ENCODE assay signal across 9 cellular contexts in the genomic region with DNA sequence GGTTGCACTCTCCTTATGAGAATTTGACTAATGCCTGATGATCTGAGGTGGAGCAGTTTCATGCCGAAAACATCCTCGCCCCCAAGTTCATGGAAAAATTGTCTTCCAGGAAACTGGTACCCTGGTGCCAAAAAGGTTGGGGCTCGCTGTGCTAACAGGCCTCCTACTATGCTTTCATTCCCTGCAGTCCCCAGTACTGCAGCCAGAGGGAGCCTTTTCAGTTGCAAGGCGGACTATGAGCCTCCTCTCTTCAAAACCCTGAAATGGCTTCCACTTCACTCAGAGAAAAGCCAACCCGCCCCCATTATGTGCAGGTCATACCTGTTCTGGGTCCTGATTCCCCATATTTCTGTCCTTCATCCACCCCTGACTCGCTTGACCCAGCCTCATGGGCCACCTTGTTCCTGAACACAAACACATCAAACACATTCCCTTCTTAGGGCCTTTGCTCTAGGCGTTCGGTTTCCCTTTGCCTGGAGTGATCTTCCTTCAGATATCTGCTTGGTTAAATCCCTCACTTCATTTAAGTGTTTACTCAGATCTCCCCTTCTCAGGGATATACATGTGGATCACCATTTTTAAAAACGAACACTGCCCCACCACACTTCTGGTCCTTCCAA.
A peak's percentile ranks its signal among the peaks of the same experiment; 100 is the strongest.
DNase-seq lines count a peak whose midpoint lies in the region; ATAC-seq and TF ChIP-seq lines count a peak whose summit lies in the region.
"Had no signal": no experiment of that assay in that cellular context is flagged by ENCODE, and none has a peak within 500 bp of the region (broad histone marks: within the 10 kb centered on the region; RNA-seq: fewer than 3 reads in every experiment).

No MANE protein-coding gene starts in this region.

- DNase-seq in left ventricle myocardium inferior (no peak), right cardiac atrium (no peak), SJCRH30 (peak; percentile 5 to 32), fibroblast of villous mesenchyme (ENCODE audit: low read depth) (no peak), dedifferentiated amniotic fluid mesenchymal stem cell (ENCODE audit: extremely low spot score) (no peak), OCI-M2 (lab: John Stamatoyannopoulos, UW; ENCODE audit: unreplicated experiment) (no peak), NCI-H345 treated with DMSO at 0.1 percent for 48 hours (lab: John Stamatoyannopoulos, UW; ENCODE audit: unreplicated experiment) (no peak)
- DNase-seq: nucleus accumbens had no signal

- H3K4me3 ChIP-seq in left ventricle myocardium inferior (no peak overlapping the region), right cardiac atrium (ENCODE audit: low read length) (no peak overlapping the region), SJCRH30 (no peak overlapping the region), fibroblast of villous mesenchyme (ENCODE audit: low read depth, low read length) (no peak overlapping the region)

- WGBS in right cardiac atrium, result 96% methylated on average over 9 of the region's 9 CpGs

- TF ChIP-seq CTCF in left ventricle myocardium inferior (IDR thresholded peaks at IDR 0.05; ENCODE audit: borderline replicate concordance) (peak; percentile 50), fibroblast of villous mesenchyme (IDR thresholded peaks at IDR 0.05; ENCODE audit: insufficient read depth, low read depth, low read length) (peak; percentile 58)

- H3K27ac ChIP-seq in left ventricle myocardium inferior (replicated peaks) (no peak overlapping the region), right cardiac atrium (ENCODE audit: low read length) (no peak overlapping the region), SJCRH30 (no peak overlapping the region)

- ATAC-seq in right cardiac atrium, result no peak
- ATAC-seq in esophagus mucosa, result no peak

- H3K36me3 ChIP-seq in left ventricle myocardium inferior (no peaks in the 10 kb centered on the region), SJCRH30 (no peaks in the 10 kb centered on the region)

- intact Hi-C loops in left ventricle myocardium inferior (cut with micrococcal nuclease) (loop anchor here (10.0 kb wide), 1 partner anchor 255 kb away; no protein-coding TSS in a partner anchor), right cardiac atrium (cut with DNase I) (loop anchor here in 2 of 4 donors (5.0 to 10.0 kb wide), 2 partner anchors 253 to 255 kb away; no protein-coding TSS in a partner anchor)

- H3K27me3 ChIP-seq in left ventricle myocardium inferior (ENCODE audit: low read depth), result no peaks in the 10 kb centered on the region
- H3K27me3 ChIP-seq in right cardiac atrium (ENCODE audit: control insufficient read depth, insufficient read depth), result no peaks in the 10 kb centered on the region
- H3K27me3 ChIP-seq in SJCRH30, result no peaks in the 10 kb centered on the region

- H3K4me1 ChIP-seq in left ventricle myocardium inferior (peaks cover 19% of the 10 kb centered on the region), right cardiac atrium (ENCODE audit: control insufficient read depth, insufficient read depth, low read length) (peaks cover 2% of the 10 kb centered on the region), SJCRH30 (no peaks in the 10 kb centered on the region)

- peaks cover 21% of the 10 kb centered on the region for H3K9me3 ChIP-seq in left ventricle myocardium inferior (replicated peaks)
- no peaks in the 10 kb centered on the region for H3K9me3 ChIP-seq in right cardiac atrium (ENCODE audit: control insufficient read depth, low read length)
- no peaks in the 10 kb centered on the region for H3K9me3 ChIP-seq in SJCRH30 (replicated peaks)

Comparison
In these comparisons a context has a peak if more than half of its experiments do, and no peak if none do; other contexts are left out.
1. DNase-seq: peak in SJCRH30 (2 of 2); none in left ventricle myocardium inferior (single experiment), right cardiac atrium (0 of 3), fibroblast of villous mesenchyme (single experiment), dedifferentiated amniotic fluid mesenchymal stem cell (single experiment), OCI-M2 (single experiment) and NCI-H345 treated with DMSO at 0.1 percent for 48 hours (single experiment).